Comparison of ENCODE assay signal across 20 cellular contexts in the genomic region with DNA sequence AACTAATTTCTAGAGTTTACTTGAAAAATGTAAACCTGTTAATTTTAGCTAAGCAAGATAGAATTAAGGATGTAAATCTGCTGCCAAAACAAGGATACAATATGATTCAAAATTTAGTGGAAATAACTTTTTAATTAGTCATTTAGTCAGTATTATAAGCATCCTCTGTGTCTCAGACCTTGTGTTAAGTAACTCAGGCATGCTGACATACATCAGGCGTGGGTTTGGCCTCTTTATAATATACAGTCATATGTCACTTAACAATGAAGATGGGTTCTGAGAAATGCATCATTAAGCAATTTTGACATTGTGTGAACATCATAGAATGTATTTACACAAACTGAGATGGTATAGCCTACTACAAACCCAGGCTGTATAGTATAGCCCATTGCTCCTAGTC.
DNase-seq lines count a peak whose midpoint lies in the region; ATAC-seq and TF ChIP-seq lines count a peak whose summit lies in the region.
"Had no signal": no experiment of that assay in that cellular context is flagged by ENCODE, and none has a peak within 500 bp of the region (broad histone marks: within the 10 kb centered on the region; RNA-seq: fewer than 3 reads in every experiment).

No MANE protein-coding gene starts in this region.

- no peak overlapping the region for H3K27ac ChIP-seq in substantia nigra (ENCODE audit: low read depth, low read length, poor library complexity, severe bottlenecking)
- H3K27ac ChIP-seq: body of pancreas, gastroesophageal sphincter, testis had no signal

- no peaks in the 10 kb centered on the region for H3K27me3 Mint-ChIP-seq in natural killer cell treated with Interleukin-12 subunit alpha and Interleukin-12 subunit beta and Interleukin-15 and Interleukin-18, amount 100 ng/mL, for 72 hours
- H3K27me3 Mint-ChIP-seq in natural killer cell (ENCODE audit: low read depth in 2 of 2), result no peaks in the 10 kb centered on the region
- H3K27me3 Mint-ChIP-seq: IgD-negative memory B cell had no signal

- H3K27ac Mint-ChIP-seq in natural killer cell treated with Interleukin-12 subunit alpha and Interleukin-12 subunit beta and Interleukin-15 and Interleukin-18, amount 100 ng/mL, for 72 hours, result peak overlapping the region in 1 of 2 donors; percentile 91
- no peak overlapping the region for H3K27ac Mint-ChIP-seq in natural killer cell
- H3K27ac Mint-ChIP-seq: activated T-helper 2 cell treated with anti-CD3 and anti-CD28 coated beads, Interferon-gamma antibody, Interleukin-2, Interleukin-4, amounts not matched to agents 10 μg/mL and 5 μg/mL and 100 μg/mL, durations not matched to agents 14 hours and 24 hours and 36 hours had no signal

- peaks cover 59 to 70% of the 10 kb centered on the region in 2 donors for H3K4me1 Mint-ChIP-seq in natural killer cell treated with Interleukin-12 subunit alpha and Interleukin-12 subunit beta and Interleukin-15 and Interleukin-18, amount 100 ng/mL, for 72 hours (ENCODE audit: low read depth in 2 of 2)
- H3K4me1 Mint-ChIP-seq in natural killer cell, result peaks cover 61 to 63% of the 10 kb centered on the region in 2 donors

- peaks cover 3% of the 10 kb centered on the region for H3K9me3 Mint-ChIP-seq in natural killer cell treated with Interleukin-12 subunit alpha and Interleukin-12 subunit beta and Interleukin-15 and Interleukin-18, amount 100 ng/mL, for 72 hours
- no peaks in the 10 kb centered on the region for H3K9me3 Mint-ChIP-seq in natural killer cell
- H3K9me3 Mint-ChIP-seq: activated T-helper 2 cell treated with anti-CD3 and anti-CD28 coated beads, Interferon-gamma antibody, Interleukin-2, Interleukin-4, amounts not matched to agents 10 μg/mL and 5 μg/mL and 100 μg/mL, durations not matched to agents 14 hours and 24 hours and 36 hours; IgD-negative memory B cell had no signal

- peak; percentile 82 to 87 for ATAC-seq in natural killer cell treated with Interleukin-12 subunit alpha and Interleukin-12 subunit beta and Interleukin-15 and Interleukin-18, amount 100 ng/mL, for 72 hours
- ATAC-seq in natural killer cell, result no peak
- ATAC-seq in GM19395 (IDR thresholded peaks at IDR 0.05; ENCODE audit: unreplicated experiment), result no peak
- ATAC-seq: body of pancreas, gastroesophageal sphincter had no signal

- no peaks in the 10 kb centered on the region for H3K36me3 Mint-ChIP-seq in natural killer cell treated with Interleukin-12 subunit alpha and Interleukin-12 subunit beta and Interleukin-15 and Interleukin-18, amount 100 ng/mL, for 72 hours
- no peaks in the 10 kb centered on the region for H3K36me3 Mint-ChIP-seq in natural killer cell

- H3K4me3 Mint-ChIP-seq in natural killer cell treated with Interleukin-12 subunit alpha and Interleukin-12 subunit beta and Interleukin-15 and Interleukin-18, amount 100 ng/mL, for 72 hours, result no peak overlapping the region
- H3K4me3 Mint-ChIP-seq in natural killer cell, result no peak overlapping the region

- no peak for TF ChIP-seq CTCF in natural killer cell (IDR thresholded peaks at IDR 0.05)
- no peak for TF ChIP-seq CTCF in fibroblast of villous mesenchyme (IDR thresholded peaks at IDR 0.05; ENCODE audit: insufficient read depth, low read depth, low read length)

- intact Hi-C loops in natural killer cell (cut with micrococcal nuclease), result loop anchor here (10.0 kb wide), 3 partner anchors 121 to 379 kb away; no protein-coding TSS in a partner anchor

- no peak for DNase-seq in natural killer cell treated with Interleukin-12 subunit alpha and Interleukin-12 subunit beta and Interleukin-15 and Interleukin-18, amount 100 ng/mL, for 72 hours (ENCODE audit: low spot score)
- DNase-seq in natural killer cell, result no peak
- DNase-seq in RPMI7951 (ENCODE audit: low read depth), result peak; percentile 20
- peak; percentile 55 for DNase-seq in fibroblast of villous mesenchyme (ENCODE audit: low read depth)
- no peak for DNase-seq in T1000 (lab: John Stamatoyannopoulos, UW)
- DNase-seq in substantia nigra (lab: John Stamatoyannopoulos, UW), result no peak
- no peak for DNase-seq in hepatic stellate cell (ENCODE audit: low spot score)
- DNase-seq: activated CD4-positive, alpha-beta T cell treated with anti-CD3 and anti-CD28 coated beads for 1 hour; BE2C; body of pancreas; DMS79; mesendoderm; NCI-H1092 treated with DMSO at 0.1 percent for 48 hours; occipital lobe; testis had no signal

- no peak overlapping the region for H3K4me3 ChIP-seq in fibroblast of villous mesenchyme (ENCODE audit: low read depth, low read length)
- H3K4me3 ChIP-seq: body of pancreas, gastroesophageal sphincter, skin epidermis, testis had no signal

Comparison
In these comparisons a context has a peak if more than half of its experiments do, and no peak if none do; other contexts are left out.
1. ATAC-seq: peak in natural killer cell treated with Interleukin-12 subunit alpha and Interleukin-12 subunit beta and Interleukin-15 and Interleukin-18, amount 100 ng/mL, for 72 hours (2 of 2); none in natural killer cell (0 of 3) and GM19395 (single experiment).
2. DNase-seq: peak in RPMI7951 (single experiment) and fibroblast of villous mesenchyme (single experiment); none in natural killer cell treated with Interleukin-12 subunit alpha and Interleukin-12 subunit beta and Interleukin-15 and Interleukin-18, amount 100 ng/mL, for 72 hours (single experiment), natural killer cell (single experiment), T1000 (single experiment), substantia nigra (0 of 49) and hepatic stellate cell (single experiment).